In the genomic region with DNA sequence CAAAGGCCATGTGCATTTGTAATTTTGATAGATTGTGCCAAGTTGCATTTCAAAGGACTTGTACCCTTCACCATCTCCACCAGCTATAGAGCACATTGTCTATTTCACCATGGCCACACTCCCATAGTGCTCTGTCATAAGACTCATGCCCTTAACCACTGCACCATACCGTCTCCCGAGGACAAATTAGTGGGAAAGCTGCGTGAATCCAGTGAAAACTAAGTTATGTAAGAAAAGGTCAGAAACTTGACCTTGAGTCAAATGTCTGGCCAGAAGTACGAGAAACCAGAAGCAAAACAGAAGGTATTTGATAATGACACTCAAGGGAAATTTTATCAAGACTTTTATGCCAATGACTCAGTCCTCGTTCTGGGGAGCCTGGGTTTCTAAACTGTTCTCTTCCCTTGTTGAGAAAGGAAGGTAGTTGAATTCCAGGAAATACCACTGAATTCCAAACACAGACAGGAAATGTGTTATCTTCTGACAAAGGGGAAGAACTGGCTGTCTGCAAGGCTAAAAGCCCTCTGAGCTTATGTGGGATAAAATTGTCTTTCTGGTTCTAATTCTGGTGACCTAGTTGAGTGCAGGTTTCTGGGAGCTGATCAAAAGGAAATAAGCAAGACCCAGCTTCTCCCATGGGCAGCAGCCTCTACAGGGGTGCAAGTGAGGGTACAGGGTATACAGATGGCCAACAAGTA, we compare ENCODE assay signal across 1 cellular context.
TF ChIP-seq lines count a peak whose summit lies in the region.

No MANE protein-coding gene starts in this region.

TF ChIP-seq in K562, 482 proteins besides CTCF, POLR2A, EP300 and RAD21 (continued from another document and continues in another):
- no peak for TF ChIP-seq NR4A1 (CRISPR knock-in tag; IDR thresholded peaks at IDR 0.05)
- TF ChIP-seq NR4A1 (tag; IDR thresholded peaks at IDR 0.05): peak; percentile 69
- no peak for TF ChIP-seq POU5F1 (IDR thresholded peaks at IDR 0.05; ENCODE audit: borderline replicate concordance, low read depth, low read length, partially characterized antibody)
- TF ChIP-seq, protein P1, sequence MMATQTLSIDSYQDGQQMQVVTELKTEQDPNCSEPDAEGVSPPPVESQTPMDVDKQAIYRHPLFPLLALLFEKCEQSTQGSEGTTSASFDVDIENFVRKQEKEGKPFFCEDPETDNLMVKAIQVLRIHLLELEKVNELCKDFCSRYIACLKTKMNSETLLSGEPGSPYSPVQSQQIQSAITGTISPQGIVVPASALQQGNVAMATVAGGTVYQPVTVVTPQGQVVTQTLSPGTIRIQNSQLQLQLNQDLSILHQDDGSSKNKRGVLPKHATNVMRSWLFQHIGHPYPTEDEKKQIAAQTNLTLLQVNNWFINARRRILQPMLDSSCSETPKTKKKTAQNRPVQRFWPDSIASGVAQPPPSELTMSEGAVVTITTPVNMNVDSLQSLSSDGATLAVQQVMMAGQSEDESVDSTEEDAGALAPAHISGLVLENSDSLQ (IDR thresholded peaks at IDR 0.05): no peak
- TF ChIP-seq CBX2 (IDR thresholded peaks at IDR 0.05; ENCODE audit: insufficient read depth, low read length, poor library complexity, severe bottlenecking): no peak
- TF ChIP-seq KLF10 (CRISPR knock-in tag; IDR thresholded peaks at IDR 0.05): no peak
- TF ChIP-seq CTBP1 (IDR thresholded peaks at IDR 0.05; ENCODE audit: borderline replicate concordance): peak; percentile 83
- TF ChIP-seq RBM14 (IDR thresholded peaks at IDR 0.05; ENCODE audit: borderline replicate concordance, insufficient read depth, low read depth, low read length): no peak
- no peak for TF ChIP-seq GTF2A2 (tag; IDR thresholded peaks at IDR 0.05)
- TF ChIP-seq HMG20A (CRISPR knock-in tag; conservative IDR thresholded peaks at IDR 0.05): no peak
- peak; percentile 76; the same call in 1 of the 2 replicates for TF ChIP-seq DDX20 (tag; IDR thresholded peaks at IDR 0.05; ENCODE audit: low read depth)
- TF ChIP-seq, protein P2, sequence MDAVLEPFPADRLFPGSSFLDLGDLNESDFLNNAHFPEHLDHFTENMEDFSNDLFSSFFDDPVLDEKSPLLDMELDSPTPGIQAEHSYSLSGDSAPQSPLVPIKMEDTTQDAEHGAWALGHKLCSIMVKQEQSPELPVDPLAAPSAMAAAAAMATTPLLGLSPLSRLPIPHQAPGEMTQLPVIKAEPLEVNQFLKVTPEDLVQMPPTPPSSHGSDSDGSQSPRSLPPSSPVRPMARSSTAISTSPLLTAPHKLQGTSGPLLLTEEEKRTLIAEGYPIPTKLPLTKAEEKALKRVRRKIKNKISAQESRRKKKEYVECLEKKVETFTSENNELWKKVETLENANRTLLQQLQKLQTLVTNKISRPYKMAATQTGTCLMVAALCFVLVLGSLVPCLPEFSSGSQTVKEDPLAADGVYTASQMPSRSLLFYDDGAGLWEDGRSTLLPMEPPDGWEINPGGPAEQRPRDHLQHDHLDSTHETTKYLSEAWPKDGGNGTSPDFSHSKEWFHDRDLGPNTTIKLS (IDR thresholded peaks at IDR 0.05; ENCODE audit: borderline replicate concordance, low read depth): 0 out of 2 replicates have a peak, but pooled peaks have one; percentile 15
- no peak for TF ChIP-seq HOXB6 (CRISPR knock-in tag; IDR thresholded peaks at IDR 0.05; ENCODE audit: borderline replicate concordance)
- TF ChIP-seq RFX7 (CRISPR knock-in tag; IDR thresholded peaks at IDR 0.05): no peak
- no peak for TF ChIP-seq ZBED1 (IDR thresholded peaks at IDR 0.05)
- TF ChIP-seq, protein P3, sequence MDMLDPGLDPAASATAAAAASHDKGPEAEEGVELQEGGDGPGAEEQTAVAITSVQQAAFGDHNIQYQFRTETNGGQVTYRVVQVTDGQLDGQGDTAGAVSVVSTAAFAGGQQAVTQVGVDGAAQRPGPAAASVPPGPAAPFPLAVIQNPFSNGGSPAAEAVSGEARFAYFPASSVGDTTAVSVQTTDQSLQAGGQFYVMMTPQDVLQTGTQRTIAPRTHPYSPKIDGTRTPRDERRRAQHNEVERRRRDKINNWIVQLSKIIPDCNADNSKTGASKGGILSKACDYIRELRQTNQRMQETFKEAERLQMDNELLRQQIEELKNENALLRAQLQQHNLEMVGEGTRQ (CRISPR knock-in tag; IDR thresholded peaks at IDR 0.05): no peak
- no peak for TF ChIP-seq RB1 (IDR thresholded peaks at IDR 0.05; ENCODE audit: low read depth)
- TF ChIP-seq NUFIP1 (IDR thresholded peaks at IDR 0.05; ENCODE audit: partially characterized antibody): no peak
- peak; percentile 93 for TF ChIP-seq FOSL1 (tag; conservative IDR thresholded peaks at IDR 0.05)
- TF ChIP-seq KDM4B (IDR thresholded peaks at IDR 0.05; ENCODE audit: borderline replicate concordance in 2 of 2, low read depth in 1 of 2): no peak
- TF ChIP-seq HDGF (IDR thresholded peaks at IDR 0.05): no peak
- TF ChIP-seq, protein P4, sequence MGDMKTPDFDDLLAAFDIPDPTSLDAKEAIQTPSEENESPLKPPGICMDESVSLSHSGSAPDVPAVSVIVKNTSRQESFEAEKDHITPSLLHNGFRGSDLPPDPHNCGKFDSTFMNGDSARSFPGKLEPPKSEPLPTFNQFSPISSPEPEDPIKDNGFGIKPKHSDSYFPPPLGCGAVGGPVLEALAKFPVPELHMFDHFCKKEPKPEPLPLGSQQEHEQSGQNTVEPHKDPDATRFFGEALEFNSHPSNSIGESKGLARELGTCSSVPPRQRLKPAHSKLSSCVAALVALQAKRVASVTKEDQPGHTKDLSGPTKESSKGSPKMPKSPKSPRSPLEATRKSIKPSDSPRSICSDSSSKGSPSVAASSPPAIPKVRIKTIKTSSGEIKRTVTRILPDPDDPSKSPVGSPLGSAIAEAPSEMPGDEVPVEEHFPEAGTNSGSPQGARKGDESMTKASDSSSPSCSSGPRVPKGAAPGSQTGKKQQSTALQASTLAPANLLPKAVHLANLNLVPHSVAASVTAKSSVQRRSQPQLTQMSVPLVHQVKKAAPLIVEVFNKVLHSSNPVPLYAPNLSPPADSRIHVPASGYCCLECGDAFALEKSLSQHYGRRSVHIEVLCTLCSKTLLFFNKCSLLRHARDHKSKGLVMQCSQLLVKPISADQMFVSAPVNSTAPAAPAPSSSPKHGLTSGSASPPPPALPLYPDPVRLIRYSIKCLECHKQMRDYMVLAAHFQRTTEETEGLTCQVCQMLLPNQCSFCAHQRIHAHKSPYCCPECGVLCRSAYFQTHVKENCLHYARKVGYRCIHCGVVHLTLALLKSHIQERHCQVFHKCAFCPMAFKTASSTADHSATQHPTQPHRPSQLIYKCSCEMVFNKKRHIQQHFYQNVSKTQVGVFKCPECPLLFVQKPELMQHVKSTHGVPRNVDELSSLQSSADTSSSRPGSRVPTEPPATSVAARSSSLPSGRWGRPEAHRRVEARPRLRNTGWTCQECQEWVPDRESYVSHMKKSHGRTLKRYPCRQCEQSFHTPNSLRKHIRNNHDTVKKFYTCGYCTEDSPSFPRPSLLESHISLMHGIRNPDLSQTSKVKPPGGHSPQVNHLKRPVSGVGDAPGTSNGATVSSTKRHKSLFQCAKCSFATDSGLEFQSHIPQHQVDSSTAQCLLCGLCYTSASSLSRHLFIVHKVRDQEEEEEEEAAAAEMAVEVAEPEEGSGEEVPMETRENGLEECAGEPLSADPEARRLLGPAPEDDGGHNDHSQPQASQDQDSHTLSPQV (IDR thresholded peaks at IDR 0.05): peak; percentile 77
- TF ChIP-seq SNRNP70 (optimal IDR thresholded peaks at IDR 0.05; ENCODE audit: low read depth, low read length): no peak
- TF ChIP-seq RNF2 (IDR thresholded peaks at IDR 0.05): no peak
- TF ChIP-seq, protein P5, sequence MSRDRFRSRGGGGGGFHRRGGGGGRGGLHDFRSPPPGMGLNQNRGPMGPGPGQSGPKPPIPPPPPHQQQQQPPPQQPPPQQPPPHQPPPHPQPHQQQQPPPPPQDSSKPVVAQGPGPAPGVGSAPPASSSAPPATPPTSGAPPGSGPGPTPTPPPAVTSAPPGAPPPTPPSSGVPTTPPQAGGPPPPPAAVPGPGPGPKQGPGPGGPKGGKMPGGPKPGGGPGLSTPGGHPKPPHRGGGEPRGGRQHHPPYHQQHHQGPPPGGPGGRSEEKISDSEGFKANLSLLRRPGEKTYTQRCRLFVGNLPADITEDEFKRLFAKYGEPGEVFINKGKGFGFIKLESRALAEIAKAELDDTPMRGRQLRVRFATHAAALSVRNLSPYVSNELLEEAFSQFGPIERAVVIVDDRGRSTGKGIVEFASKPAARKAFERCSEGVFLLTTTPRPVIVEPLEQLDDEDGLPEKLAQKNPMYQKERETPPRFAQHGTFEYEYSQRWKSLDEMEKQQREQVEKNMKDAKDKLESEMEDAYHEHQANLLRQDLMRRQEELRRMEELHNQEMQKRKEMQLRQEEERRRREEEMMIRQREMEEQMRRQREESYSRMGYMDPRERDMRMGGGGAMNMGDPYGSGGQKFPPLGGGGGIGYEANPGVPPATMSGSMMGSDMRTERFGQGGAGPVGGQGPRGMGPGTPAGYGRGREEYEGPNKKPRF (IDR thresholded peaks at IDR 0.05; ENCODE audit: low read depth, low read length): no peak
- peak; percentile 88 for TF ChIP-seq SOX6 (IDR thresholded peaks at IDR 0.05)
- TF ChIP-seq ZNF354B (CRISPR knock-in tag; IDR thresholded peaks at IDR 0.05): no peak
- TF ChIP-seq BCOR (IDR thresholded peaks at IDR 0.05): no peak
- no peak for TF ChIP-seq KAT2B (IDR thresholded peaks at IDR 0.05; ENCODE audit: low read depth, low read length)
- TF ChIP-seq POLR2AphosphoS2 (IDR thresholded peaks at IDR 0.05; ENCODE audit: low read length): no peak
- TF ChIP-seq PRPF4 (IDR thresholded peaks at IDR 0.05; ENCODE audit: insufficient read depth, low read depth, low read length, poor library complexity, severe bottlenecking): no peak
- TF ChIP-seq, protein P6, sequence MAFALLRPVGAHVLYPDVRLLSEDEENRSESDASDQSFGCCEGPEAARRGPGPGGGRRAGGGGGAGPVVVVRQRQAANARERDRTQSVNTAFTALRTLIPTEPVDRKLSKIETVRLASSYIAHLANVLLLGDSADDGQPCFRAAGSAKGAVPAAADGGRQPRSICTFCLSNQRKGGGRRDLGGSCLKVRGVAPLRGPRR (CRISPR knock-in tag; IDR thresholded peaks at IDR 0.05): no peak
- TF ChIP-seq ETS2 (tag; IDR thresholded peaks at IDR 0.05; ENCODE audit: borderline replicate concordance, poor library complexity, severe bottlenecking): no peak
- TF ChIP-seq, protein P7, sequence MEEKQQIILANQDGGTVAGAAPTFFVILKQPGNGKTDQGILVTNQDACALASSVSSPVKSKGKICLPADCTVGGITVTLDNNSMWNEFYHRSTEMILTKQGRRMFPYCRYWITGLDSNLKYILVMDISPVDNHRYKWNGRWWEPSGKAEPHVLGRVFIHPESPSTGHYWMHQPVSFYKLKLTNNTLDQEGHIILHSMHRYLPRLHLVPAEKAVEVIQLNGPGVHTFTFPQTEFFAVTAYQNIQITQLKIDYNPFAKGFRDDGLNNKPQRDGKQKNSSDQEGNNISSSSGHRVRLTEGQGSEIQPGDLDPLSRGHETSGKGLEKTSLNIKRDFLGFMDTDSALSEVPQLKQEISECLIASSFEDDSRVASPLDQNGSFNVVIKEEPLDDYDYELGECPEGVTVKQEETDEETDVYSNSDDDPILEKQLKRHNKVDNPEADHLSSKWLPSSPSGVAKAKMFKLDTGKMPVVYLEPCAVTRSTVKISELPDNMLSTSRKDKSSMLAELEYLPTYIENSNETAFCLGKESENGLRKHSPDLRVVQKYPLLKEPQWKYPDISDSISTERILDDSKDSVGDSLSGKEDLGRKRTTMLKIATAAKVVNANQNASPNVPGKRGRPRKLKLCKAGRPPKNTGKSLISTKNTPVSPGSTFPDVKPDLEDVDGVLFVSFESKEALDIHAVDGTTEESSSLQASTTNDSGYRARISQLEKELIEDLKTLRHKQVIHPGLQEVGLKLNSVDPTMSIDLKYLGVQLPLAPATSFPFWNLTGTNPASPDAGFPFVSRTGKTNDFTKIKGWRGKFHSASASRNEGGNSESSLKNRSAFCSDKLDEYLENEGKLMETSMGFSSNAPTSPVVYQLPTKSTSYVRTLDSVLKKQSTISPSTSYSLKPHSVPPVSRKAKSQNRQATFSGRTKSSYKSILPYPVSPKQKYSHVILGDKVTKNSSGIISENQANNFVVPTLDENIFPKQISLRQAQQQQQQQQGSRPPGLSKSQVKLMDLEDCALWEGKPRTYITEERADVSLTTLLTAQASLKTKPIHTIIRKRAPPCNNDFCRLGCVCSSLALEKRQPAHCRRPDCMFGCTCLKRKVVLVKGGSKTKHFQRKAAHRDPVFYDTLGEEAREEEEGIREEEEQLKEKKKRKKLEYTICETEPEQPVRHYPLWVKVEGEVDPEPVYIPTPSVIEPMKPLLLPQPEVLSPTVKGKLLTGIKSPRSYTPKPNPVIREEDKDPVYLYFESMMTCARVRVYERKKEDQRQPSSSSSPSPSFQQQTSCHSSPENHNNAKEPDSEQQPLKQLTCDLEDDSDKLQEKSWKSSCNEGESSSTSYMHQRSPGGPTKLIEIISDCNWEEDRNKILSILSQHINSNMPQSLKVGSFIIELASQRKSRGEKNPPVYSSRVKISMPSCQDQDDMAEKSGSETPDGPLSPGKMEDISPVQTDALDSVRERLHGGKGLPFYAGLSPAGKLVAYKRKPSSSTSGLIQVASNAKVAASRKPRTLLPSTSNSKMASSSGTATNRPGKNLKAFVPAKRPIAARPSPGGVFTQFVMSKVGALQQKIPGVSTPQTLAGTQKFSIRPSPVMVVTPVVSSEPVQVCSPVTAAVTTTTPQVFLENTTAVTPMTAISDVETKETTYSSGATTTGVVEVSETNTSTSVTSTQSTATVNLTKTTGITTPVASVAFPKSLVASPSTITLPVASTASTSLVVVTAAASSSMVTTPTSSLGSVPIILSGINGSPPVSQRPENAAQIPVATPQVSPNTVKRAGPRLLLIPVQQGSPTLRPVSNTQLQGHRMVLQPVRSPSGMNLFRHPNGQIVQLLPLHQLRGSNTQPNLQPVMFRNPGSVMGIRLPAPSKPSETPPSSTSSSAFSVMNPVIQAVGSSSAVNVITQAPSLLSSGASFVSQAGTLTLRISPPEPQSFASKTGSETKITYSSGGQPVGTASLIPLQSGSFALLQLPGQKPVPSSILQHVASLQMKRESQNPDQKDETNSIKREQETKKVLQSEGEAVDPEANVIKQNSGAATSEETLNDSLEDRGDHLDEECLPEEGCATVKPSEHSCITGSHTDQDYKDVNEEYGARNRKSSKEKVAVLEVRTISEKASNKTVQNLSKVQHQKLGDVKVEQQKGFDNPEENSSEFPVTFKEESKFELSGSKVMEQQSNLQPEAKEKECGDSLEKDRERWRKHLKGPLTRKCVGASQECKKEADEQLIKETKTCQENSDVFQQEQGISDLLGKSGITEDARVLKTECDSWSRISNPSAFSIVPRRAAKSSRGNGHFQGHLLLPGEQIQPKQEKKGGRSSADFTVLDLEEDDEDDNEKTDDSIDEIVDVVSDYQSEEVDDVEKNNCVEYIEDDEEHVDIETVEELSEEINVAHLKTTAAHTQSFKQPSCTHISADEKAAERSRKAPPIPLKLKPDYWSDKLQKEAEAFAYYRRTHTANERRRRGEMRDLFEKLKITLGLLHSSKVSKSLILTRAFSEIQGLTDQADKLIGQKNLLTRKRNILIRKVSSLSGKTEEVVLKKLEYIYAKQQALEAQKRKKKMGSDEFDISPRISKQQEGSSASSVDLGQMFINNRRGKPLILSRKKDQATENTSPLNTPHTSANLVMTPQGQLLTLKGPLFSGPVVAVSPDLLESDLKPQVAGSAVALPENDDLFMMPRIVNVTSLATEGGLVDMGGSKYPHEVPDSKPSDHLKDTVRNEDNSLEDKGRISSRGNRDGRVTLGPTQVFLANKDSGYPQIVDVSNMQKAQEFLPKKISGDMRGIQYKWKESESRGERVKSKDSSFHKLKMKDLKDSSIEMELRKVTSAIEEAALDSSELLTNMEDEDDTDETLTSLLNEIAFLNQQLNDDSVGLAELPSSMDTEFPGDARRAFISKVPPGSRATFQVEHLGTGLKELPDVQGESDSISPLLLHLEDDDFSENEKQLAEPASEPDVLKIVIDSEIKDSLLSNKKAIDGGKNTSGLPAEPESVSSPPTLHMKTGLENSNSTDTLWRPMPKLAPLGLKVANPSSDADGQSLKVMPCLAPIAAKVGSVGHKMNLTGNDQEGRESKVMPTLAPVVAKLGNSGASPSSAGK (IDR thresholded peaks at IDR 0.05): peak; percentile 61
- TF ChIP-seq PCBP2 (IDR thresholded peaks at IDR 0.05; ENCODE audit: low read depth, low read length, poor library complexity, severe bottlenecking): no peak
- TF ChIP-seq HDAC2 (IDR thresholded peaks at IDR 0.05): peak; percentile 39; the same call in 1 of the 2 replicates
- 0 out of 4 replicates have a peak, but pooled peaks of 1 of the 2 experiments have one; percentile 13 for TF ChIP-seq ARNT (IDR thresholded peaks at IDR 0.05)
